Comparison of ENCODE assay signal across 23 cellular contexts in genomic region chr14:58002618-58003017, GRCh38.
"Had no signal": no experiment of that assay in that cellular context is flagged by ENCODE, and none has a peak within 500 bp of the region (broad histone marks: within the 10 kb centered on the region; RNA-seq: fewer than 3 reads in every experiment).

No MANE protein-coding gene starts in this region.

- ATAC-seq: naive thymus-derived CD4-positive, alpha-beta T cell; natural killer cell treated with Interleukin-12 subunit alpha and Interleukin-12 subunit beta and Interleukin-15 and Interleukin-18, amount 100 ng/mL, for 72 hours; right lobe of liver; stimulated activated naive B cell treated with anti-CD40 and anti-IgM and Interleukin-4, amounts not matched to agents 10 μg/mL and 1 μg/mL and 100 μg/mL, for 72 hours; stimulated activated naive CD8-positive, alpha-beta T cell treated with anti-CD3 and anti-CD28 coated beads, Interleukin-15, Interleukin-2, amounts not matched to agents 100 U/mL and 50 U/mL, for 24 hours; upper lobe of right lung had no signal

- H3K4me1 Mint-ChIP-seq: mesothelial cell of epicardium; naive thymus-derived CD4-positive, alpha-beta T cell; stimulated activated naive B cell treated with anti-CD40 and anti-IgM and Interleukin-4, amounts not matched to agents 10 μg/mL and 1 μg/mL and 100 μg/mL, for 72 hours had no signal

- H3K4me3 Mint-ChIP-seq: mesothelial cell of epicardium; naive thymus-derived CD4-positive, alpha-beta T cell; natural killer cell treated with Interleukin-12 subunit alpha and Interleukin-12 subunit beta and Interleukin-15 and Interleukin-18, amount 100 ng/mL, for 72 hours; stimulated activated naive B cell treated with anti-CD40 and anti-IgM and Interleukin-4, amounts not matched to agents 10 μg/mL and 1 μg/mL and 100 μg/mL, for 72 hours had no signal

- H3K9me3 ChIP-seq: left ventricle myocardium inferior, ovary, right atrium auricular region, right lobe of liver, stomach, testis, thyroid gland, upper lobe of right lung had no signal

- H3K27ac ChIP-seq: left ventricle myocardium inferior, ovary, right atrium auricular region, right lobe of liver, skin epidermis, stomach, thyroid gland, upper lobe of right lung had no signal

- H3K27me3 Mint-ChIP-seq: progenitor cell of endocrine pancreas had no signal

- H3K36me3 ChIP-seq: ovary, right atrium auricular region, right lobe of liver, stomach, thyroid gland, upper lobe of right lung had no signal

- H3K4me3 ChIP-seq: left ventricle myocardium inferior, lung, ovary, right atrium auricular region, right lobe of liver, skin epidermis, stomach, testis, thyroid gland, upper lobe of right lung had no signal

- H3K9me3 Mint-ChIP-seq: mesothelial cell of epicardium; natural killer cell treated with Interleukin-12 subunit alpha and Interleukin-12 subunit beta and Interleukin-15 and Interleukin-18, amount 100 ng/mL, for 72 hours; stimulated activated naive B cell treated with anti-CD40 and anti-IgM and Interleukin-4, amounts not matched to agents 10 μg/mL and 1 μg/mL and 100 μg/mL, for 72 hours had no signal

- DNase-seq: islet precursor cell; left ventricle myocardium inferior; mesendoderm; naive thymus-derived CD4-positive, alpha-beta T cell; ovary; right lobe of liver; stimulated activated CD4-positive, alpha-beta T cell treated with anti-CD3 and anti-CD28 coated beads, Interleukin-12 subunit alpha, Interleukin-12 subunit beta, amount 100 ng/mL, for 4 hours; stimulated activated CD4-positive, alpha-beta T cell treated with anti-CD3 and anti-CD28 coated beads, Interleukin-15, amount 100 ng/mL, for 24 hours; stimulated activated CD4-positive, alpha-beta T cell treated with anti-CD3 and anti-CD28 coated beads, Interleukin-2, amount 100 ng/mL, for 24 hours; stimulated activated CD4-positive, alpha-beta T cell treated with anti-CD3 and anti-CD28 coated beads, Interleukin-4, amount 100 ng/mL, for 1 hour; stimulated activated naive B cell treated with anti-CD40 and anti-IgM and Interleukin-4, amounts not matched to agents 10 μg/mL and 1 μg/mL and 100 μg/mL, for 72 hours; stimulated activated naive CD8-positive, alpha-beta T cell treated with anti-CD3 and anti-CD28 coated beads, Interleukin-15, Interleukin-2, amounts not matched to agents 100 U/mL and 50 U/mL, for 24 hours; stomach; testis; thyroid gland; trophoblast cell; upper lobe of right lung had no signal

- H3K27me3 ChIP-seq: ovary, right atrium auricular region, right lobe of liver, stomach, testis, thyroid gland, upper lobe of right lung had no signal

- H3K4me1 ChIP-seq: left ventricle myocardium inferior, right lobe of liver, stomach, testis, thyroid gland, upper lobe of right lung had no signal

- H3K36me3 Mint-ChIP-seq: mesothelial cell of epicardium; naive thymus-derived CD4-positive, alpha-beta T cell; natural killer cell treated with Interleukin-12 subunit alpha and Interleukin-12 subunit beta and Interleukin-15 and Interleukin-18, amount 100 ng/mL, for 72 hours; stimulated activated naive B cell treated with anti-CD40 and anti-IgM and Interleukin-4, amounts not matched to agents 10 μg/mL and 1 μg/mL and 100 μg/mL, for 72 hours had no signal
